9 cellular contexts compared by ENCODE assay signal in the genomic region with DNA sequence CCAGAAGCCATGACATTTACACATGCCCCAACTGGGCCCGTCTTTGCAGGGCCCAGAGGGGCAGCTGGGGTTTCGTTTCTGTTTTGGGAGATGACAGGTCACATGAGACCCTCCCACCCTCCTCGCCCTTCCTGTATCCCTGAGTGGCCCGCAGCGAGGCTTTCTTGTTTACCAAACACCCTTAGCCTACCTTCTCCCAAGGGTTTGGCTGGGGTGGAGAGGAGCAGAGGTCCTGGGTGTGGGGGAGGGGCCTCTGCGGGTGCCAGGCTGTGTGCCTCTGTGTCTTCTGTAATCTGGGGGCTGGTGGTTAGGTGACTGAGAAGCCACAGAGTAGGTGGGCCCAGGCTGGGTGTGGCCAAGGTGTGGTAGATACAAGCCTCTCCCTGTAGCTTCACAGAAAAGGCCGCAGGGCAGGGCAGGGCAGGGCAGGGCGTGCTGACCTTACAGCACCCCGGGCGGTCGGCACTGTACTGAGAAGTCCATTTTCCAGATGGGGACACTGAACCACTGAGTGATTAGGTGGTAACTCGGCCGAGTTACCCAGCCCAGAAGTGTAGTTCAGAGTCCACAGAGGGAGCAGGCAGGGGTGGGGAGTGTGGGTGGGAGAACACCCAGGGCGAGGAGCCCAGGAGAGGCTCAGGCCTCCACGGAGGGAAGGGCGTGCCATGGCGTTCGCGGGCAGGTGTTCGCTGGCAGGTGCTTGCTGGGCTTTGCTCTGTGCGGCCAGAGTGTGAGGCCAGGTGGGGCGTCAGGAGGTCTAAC. TPM values are rescaled to one million over a fixed set of nuclear protein-coding genes. Genes with fewer than 3 reads are reported as not detected.
DNase-seq lines count a peak whose midpoint lies in the region; ATAC-seq and TF ChIP-seq lines count a peak whose summit lies in the region.
"Had no signal": no experiment of that assay in that cellular context is flagged by ENCODE, and none has a peak within 500 bp of the region (broad histone marks: within the 10 kb centered on the region; RNA-seq: fewer than 3 reads in every experiment).

No MANE protein-coding gene starts in this region.

- TF ChIP-seq CTCF in RWPE2 (IDR thresholded peaks at IDR 0.05; ENCODE audit: poor library complexity, severe bottlenecking): no peak

- no peaks in the 10 kb centered on the region for H3K9me3 ChIP-seq in RWPE2 (ENCODE audit: severe bottlenecking)

- ATAC-seq in activated CD4-positive, alpha-beta T cell treated with anti-CD3 and anti-CD28 coated beads for 36 hours: peak; percentile 38
- ATAC-seq in RWPE2 (ENCODE audit: low read depth) (no peak), HG02840 (IDR thresholded peaks at IDR 0.05; ENCODE audit: low FRiP score, unreplicated experiment) (no peak)
- ATAC-seq in stimulated activated memory B cell treated with anti-CD40 and anti-IgM and Interleukin-4, amounts not matched to agents 10 μg/mL and 1 μg/mL and 100 μg/mL, for 72 hours: peak; percentile 83

- intact Hi-C loops in activated CD4-positive, alpha-beta T cell treated with anti-CD3 and anti-CD28 coated beads for 36 hours (cut with DNase I, micrococcal nuclease): no loop called here

- no peaks in the 10 kb centered on the region for H3K27me3 ChIP-seq in RWPE2 (ENCODE audit: insufficient read depth, poor library complexity, severe bottlenecking)

- no peak overlapping the region for H3K27ac ChIP-seq in RWPE2 (ENCODE audit: poor library complexity, severe bottlenecking)
- H3K27ac ChIP-seq: WERI-Rb-1 had no signal

- no peak for DNase-seq in activated CD4-positive, alpha-beta T cell treated with anti-CD3 and anti-CD28 coated beads for 36 hours
- DNase-seq in activated CD4-positive, alpha-beta T cell treated with anti-CD3 and anti-CD28 coated beads, Interleukin-2, amount 50 U/mL, for 1 hour: no peak
- DNase-seq in RWPE2 (ENCODE audit: low spot score) (peak; percentile 63), erythroblast (lab: John Stamatoyannopoulos, UW) (peak; percentile 28 to 35), NCI-H1694 treated with DMSO at 0.1 percent for 48 hours (lab: John Stamatoyannopoulos, UW) (no peak), SKM-1 (lab: John Stamatoyannopoulos, UW; ENCODE audit: unreplicated experiment) (no peak)
- DNase-seq: WERI-Rb-1 had no signal

- POLR2A ChIA-PET in activated CD4-positive, alpha-beta T cell treated with anti-CD3 and anti-CD28 coated beads for 36 hours (lab: Charles Lee): no interaction called here

- H3K27me3 Mint-ChIP-seq in activated CD4-positive, alpha-beta T cell treated with anti-CD3 and anti-CD28 coated beads for 36 hours: no peaks in the 10 kb centered on the region
- no peaks in the 10 kb centered on the region for H3K27me3 Mint-ChIP-seq in stimulated activated memory B cell treated with anti-CD40 and anti-IgM and Interleukin-4, amounts not matched to agents 10 μg/mL and 1 μg/mL and 100 μg/mL, for 72 hours

- H3K27ac Mint-ChIP-seq in activated CD4-positive, alpha-beta T cell treated with anti-CD3 and anti-CD28 coated beads for 36 hours: no peak overlapping the region
- peak overlapping the region; percentile 81 for H3K27ac Mint-ChIP-seq in stimulated activated memory B cell treated with anti-CD40 and anti-IgM and Interleukin-4, amounts not matched to agents 10 μg/mL and 1 μg/mL and 100 μg/mL, for 72 hours

- TF ChIP-seq POLR2A in erythroblast (IDR thresholded peaks at IDR 0.05; ENCODE audit: low read length): no peak

- H3K4me1 Mint-ChIP-seq in activated CD4-positive, alpha-beta T cell treated with anti-CD3 and anti-CD28 coated beads for 36 hours: peaks cover 6% of the 10 kb centered on the region
- peaks cover 47% of the 10 kb centered on the region for H3K4me1 Mint-ChIP-seq in stimulated activated memory B cell treated with anti-CD40 and anti-IgM and Interleukin-4, amounts not matched to agents 10 μg/mL and 1 μg/mL and 100 μg/mL, for 72 hours

- no peaks in the 10 kb centered on the region for H3K9me3 Mint-ChIP-seq in activated CD4-positive, alpha-beta T cell treated with anti-CD3 and anti-CD28 coated beads for 36 hours (ENCODE audit: low read depth)
- no peaks in the 10 kb centered on the region for H3K9me3 Mint-ChIP-seq in stimulated activated memory B cell treated with anti-CD40 and anti-IgM and Interleukin-4, amounts not matched to agents 10 μg/mL and 1 μg/mL and 100 μg/mL, for 72 hours

- H3K4me1 ChIP-seq in RWPE2 (ENCODE audit: insufficient read depth, poor library complexity, severe bottlenecking): no peaks in the 10 kb centered on the region

- no peaks in the 10 kb centered on the region for H3K36me3 ChIP-seq in RWPE2 (ENCODE audit: low read depth)
- H3K36me3 ChIP-seq: WERI-Rb-1 had no signal

- H3K4me3 Mint-ChIP-seq in activated CD4-positive, alpha-beta T cell treated with anti-CD3 and anti-CD28 coated beads for 36 hours: no peak overlapping the region
- H3K4me3 Mint-ChIP-seq in stimulated activated memory B cell treated with anti-CD40 and anti-IgM and Interleukin-4, amounts not matched to agents 10 μg/mL and 1 μg/mL and 100 μg/mL, for 72 hours: peak overlapping the region; percentile 64

- H3K4me3 ChIP-seq in RWPE2 (ENCODE audit: severe bottlenecking): no peak overlapping the region

- no peaks in the 10 kb centered on the region for H3K36me3 Mint-ChIP-seq in activated CD4-positive, alpha-beta T cell treated with anti-CD3 and anti-CD28 coated beads for 36 hours (ENCODE audit: low read depth)
- no peaks in the 10 kb centered on the region for H3K36me3 Mint-ChIP-seq in stimulated activated memory B cell treated with anti-CD40 and anti-IgM and Interleukin-4, amounts not matched to agents 10 μg/mL and 1 μg/mL and 100 μg/mL, for 72 hours

- CTCF ChIA-PET in activated CD4-positive, alpha-beta T cell treated with anti-CD3 and anti-CD28 coated beads for 36 hours (lab: Charles Lee): no interaction called here

RNA-seq across cellular contexts. Expression of a gene that starts 8.7 kb away (rescaled TPM):
- total RNA-seq in activated CD4-positive, alpha-beta T cell treated with anti-CD3 and anti-CD28 coated beads for 36 hours: 10 to 100 TPM; 13.6 TPM

RNA-seq across cellular contexts. Expression of a gene that starts 41.7 kb away (rescaled TPM):
- 1 to 10 TPM; 3.3 to 3.4 TPM for total RNA-seq in activated CD4-positive, alpha-beta T cell treated with anti-CD3 and anti-CD28 coated beads for 36 hours

Comparison
In these comparisons a context has a peak if more than half of its experiments do, and no peak if none do; other contexts are left out.
1. ATAC-seq: peak in activated CD4-positive, alpha-beta T cell treated with anti-CD3 and anti-CD28 coated beads for 36 hours (single experiment) and stimulated activated memory B cell treated with anti-CD40 and anti-IgM and Interleukin-4, amounts not matched to agents 10 μg/mL and 1 μg/mL and 100 μg/mL, for 72 hours (single experiment); none in RWPE2 (single experiment) and HG02840 (single experiment).
2. DNase-seq: peak in RWPE2 (single experiment) and erythroblast (2 of 2); none in activated CD4-positive, alpha-beta T cell treated with anti-CD3 and anti-CD28 coated beads for 36 hours (single experiment), activated CD4-positive, alpha-beta T cell treated with anti-CD3 and anti-CD28 coated beads, Interleukin-2, amount 50 U/mL, for 1 hour (single experiment), NCI-H1694 treated with DMSO at 0.1 percent for 48 hours (single experiment) and SKM-1 (single experiment).